In the genomic region with DNA sequence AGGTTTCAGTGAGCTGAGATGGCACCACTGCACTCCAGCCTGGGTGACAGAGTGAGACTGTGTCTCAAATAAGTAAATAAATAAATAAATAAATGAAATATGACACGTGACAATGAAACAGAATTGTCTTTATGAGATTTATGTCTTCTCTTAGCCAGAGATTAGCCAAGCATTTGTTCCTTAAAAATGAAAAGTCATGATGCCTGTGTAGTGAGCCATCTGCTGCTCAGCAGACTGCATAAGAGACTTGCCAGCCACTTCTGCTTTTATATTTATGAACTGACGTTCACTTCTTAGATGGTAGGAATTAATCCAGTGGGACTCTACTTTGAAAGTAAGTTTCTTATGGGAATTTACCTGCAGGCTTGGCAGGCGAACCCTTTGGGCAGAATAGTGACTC, we compare ENCODE assay signal across 13 cellular contexts.
DNase-seq lines count a peak whose midpoint lies in the region; TF ChIP-seq lines count a peak whose summit lies in the region.
"Had no signal": no experiment of that assay in that cellular context is flagged by ENCODE, and none has a peak within 500 bp of the region (broad histone marks: within the 10 kb centered on the region; RNA-seq: fewer than 3 reads in every experiment).

No MANE protein-coding gene starts in this region.

- no peak for TF ChIP-seq CTCF in GM20000 (IDR thresholded peaks at IDR 0.05; ENCODE audit: extremely low read depth, missing control alignments)

- peak; percentile 46 for DNase-seq in NCI-H1694 treated with DMSO at 0.1 percent for 48 hours (lab: John Stamatoyannopoulos, UW)
- DNase-seq in NCI-H1694 (lab: John Stamatoyannopoulos, UW): no peak
- DNase-seq in NOMO-1 (lab: John Stamatoyannopoulos, UW; ENCODE audit: unreplicated experiment in 2 of 2): peak; percentile 40 to 94
- peak; percentile 60 for DNase-seq in cerebellar cortex (ENCODE audit: low spot score)
- peak; percentile 51 for DNase-seq in renal cortical epithelial cell (ENCODE audit: low read depth)
- no peak for DNase-seq in activated naive CD4-positive, alpha-beta T cell treated with Interleukin-2 at 50 U/mL for 16 hours
- no peak for DNase-seq in DMS79 treated with DMSO at 0.1 percent for 48 hours (lab: John Stamatoyannopoulos, UW)
- no peak for DNase-seq in GM20000 (ENCODE audit: low spot score)
- DNase-seq: activated CD8-positive, alpha-beta memory T cell treated with anti-CD3 and anti-CD28 coated beads, Interleukin-2, amount 10 ng/mL, durations not matched to agents 7 days and 5 days; CD8-positive, alpha-beta T cell; NCI-H1417 treated with DMSO at 0.1 percent for 48 hours; stimulated activated CD4-positive, alpha-beta T cell treated with anti-CD3 and anti-CD28 coated beads, Interleukin-15, amount 100 ng/mL, for 24 hours; testis had no signal

Comparison
In these comparisons a context has a peak if more than half of its experiments do, and no peak if none do; other contexts are left out.
1. DNase-seq: peak in NCI-H1694 treated with DMSO at 0.1 percent for 48 hours (single experiment), NOMO-1 (2 of 2), cerebellar cortex (single experiment) and renal cortical epithelial cell (single experiment); none in NCI-H1694 (single experiment), activated naive CD4-positive, alpha-beta T cell treated with Interleukin-2 at 50 U/mL for 16 hours (single experiment), DMS79 treated with DMSO at 0.1 percent for 48 hours (single experiment) and GM20000 (single experiment).